ENCODE assay signal across 2 cellular contexts in the genomic region with DNA sequence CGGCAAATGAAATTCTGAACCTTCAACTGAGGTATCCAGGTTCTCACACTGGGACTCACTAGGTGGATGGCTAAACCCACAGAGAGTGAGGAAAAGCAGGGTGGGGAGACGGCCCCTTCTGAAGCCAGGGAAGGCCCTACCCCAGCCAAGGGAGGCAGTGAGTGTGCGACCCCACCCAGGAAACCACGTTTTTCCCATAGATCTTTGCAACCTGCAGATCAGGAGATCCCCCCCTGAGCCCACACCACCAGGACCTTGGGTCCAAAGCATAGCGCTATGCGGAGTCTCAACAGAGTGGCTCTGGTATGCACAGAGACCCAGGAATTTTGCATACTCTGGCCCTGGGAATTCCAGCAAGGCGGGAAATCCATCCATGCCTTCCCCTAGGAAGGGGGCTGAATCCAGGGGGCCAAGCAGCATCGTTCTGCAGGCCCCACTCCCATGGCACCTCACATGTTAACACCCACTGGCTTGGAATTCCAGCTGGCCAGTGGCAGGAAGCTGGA.
A peak's percentile ranks its signal among the peaks of the same experiment; 100 is the strongest.
TF ChIP-seq lines count a peak whose summit lies in the region.

No MANE protein-coding gene starts in this region.

TF ChIP-seq in HepG2, 621 proteins besides CTCF, POLR2A, EP300 and RAD21 (continues in another document):
- TF ChIP-seq NRL (CRISPR knock-in tag; IDR thresholded peaks at IDR 0.05; ENCODE audit: borderline replicate concordance) (no peak), ZFP90 (CRISPR knock-in tag; IDR thresholded peaks at IDR 0.05; ENCODE audit: borderline replicate concordance) (0 out of 2 replicates have a peak, but pooled peaks have one; percentile 43), NFYC (CRISPR knock-in tag; IDR thresholded peaks at IDR 0.05) (no peak), ZMAT3 (CRISPR knock-in tag; conservative IDR thresholded peaks at IDR 0.05) (no peak), POLR2G (IDR thresholded peaks at IDR 0.05; ENCODE audit: low read depth, low read length) (no peak), RORA (CRISPR knock-in tag; IDR thresholded peaks at IDR 0.05) (no peak), ZNF605 (CRISPR knock-in tag; IDR thresholded peaks at IDR 0.05) (0 out of 2 replicates have a peak, but pooled peaks have one; percentile 16)
- TF ChIP-seq, protein P1, sequence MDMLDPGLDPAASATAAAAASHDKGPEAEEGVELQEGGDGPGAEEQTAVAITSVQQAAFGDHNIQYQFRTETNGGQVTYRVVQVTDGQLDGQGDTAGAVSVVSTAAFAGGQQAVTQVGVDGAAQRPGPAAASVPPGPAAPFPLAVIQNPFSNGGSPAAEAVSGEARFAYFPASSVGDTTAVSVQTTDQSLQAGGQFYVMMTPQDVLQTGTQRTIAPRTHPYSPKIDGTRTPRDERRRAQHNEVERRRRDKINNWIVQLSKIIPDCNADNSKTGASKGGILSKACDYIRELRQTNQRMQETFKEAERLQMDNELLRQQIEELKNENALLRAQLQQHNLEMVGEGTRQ (IDR thresholded peaks at IDR 0.05; ENCODE audit: low read depth, low read length): no peak
- TF ChIP-seq, protein P1 (CRISPR knock-in tag; IDR thresholded peaks at IDR 0.05; ENCODE audit: borderline replicate concordance): no peak
- TF ChIP-seq, protein P2, sequence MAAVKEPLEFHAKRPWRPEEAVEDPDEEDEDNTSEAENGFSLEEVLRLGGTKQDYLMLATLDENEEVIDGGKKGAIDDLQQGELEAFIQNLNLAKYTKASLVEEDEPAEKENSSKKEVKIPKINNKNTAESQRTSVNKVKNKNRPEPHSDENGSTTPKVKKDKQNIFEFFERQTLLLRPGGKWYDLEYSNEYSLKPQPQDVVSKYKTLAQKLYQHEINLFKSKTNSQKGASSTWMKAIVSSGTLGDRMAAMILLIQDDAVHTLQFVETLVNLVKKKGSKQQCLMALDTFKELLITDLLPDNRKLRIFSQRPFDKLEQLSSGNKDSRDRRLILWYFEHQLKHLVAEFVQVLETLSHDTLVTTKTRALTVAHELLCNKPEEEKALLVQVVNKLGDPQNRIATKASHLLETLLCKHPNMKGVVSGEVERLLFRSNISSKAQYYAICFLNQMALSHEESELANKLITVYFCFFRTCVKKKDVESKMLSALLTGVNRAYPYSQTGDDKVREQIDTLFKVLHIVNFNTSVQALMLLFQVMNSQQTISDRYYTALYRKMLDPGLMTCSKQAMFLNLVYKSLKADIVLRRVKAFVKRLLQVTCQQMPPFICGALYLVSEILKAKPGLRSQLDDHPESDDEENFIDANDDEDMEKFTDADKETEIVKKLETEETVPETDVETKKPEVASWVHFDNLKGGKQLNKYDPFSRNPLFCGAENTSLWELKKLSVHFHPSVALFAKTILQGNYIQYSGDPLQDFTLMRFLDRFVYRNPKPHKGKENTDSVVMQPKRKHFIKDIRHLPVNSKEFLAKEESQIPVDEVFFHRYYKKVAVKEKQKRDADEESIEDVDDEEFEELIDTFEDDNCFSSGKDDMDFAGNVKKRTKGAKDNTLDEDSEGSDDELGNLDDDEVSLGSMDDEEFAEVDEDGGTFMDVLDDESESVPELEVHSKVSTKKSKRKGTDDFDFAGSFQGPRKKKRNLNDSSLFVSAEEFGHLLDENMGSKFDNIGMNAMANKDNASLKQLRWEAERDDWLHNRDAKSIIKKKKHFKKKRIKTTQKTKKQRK (IDR thresholded peaks at IDR 0.05; ENCODE audit: low read length): no peak
- TF ChIP-seq, protein P3, sequence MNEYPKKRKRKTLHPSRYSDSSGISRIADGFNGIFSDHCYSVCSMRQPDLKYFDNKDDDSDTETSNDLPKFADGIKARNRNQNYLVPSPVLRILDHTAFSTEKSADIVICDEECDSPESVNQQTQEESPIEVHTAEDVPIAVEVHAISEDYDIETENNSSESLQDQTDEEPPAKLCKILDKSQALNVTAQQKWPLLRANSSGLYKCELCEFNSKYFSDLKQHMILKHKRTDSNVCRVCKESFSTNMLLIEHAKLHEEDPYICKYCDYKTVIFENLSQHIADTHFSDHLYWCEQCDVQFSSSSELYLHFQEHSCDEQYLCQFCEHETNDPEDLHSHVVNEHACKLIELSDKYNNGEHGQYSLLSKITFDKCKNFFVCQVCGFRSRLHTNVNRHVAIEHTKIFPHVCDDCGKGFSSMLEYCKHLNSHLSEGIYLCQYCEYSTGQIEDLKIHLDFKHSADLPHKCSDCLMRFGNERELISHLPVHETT (CRISPR knock-in tag; conservative IDR thresholded peaks at IDR 0.05): no peak
- TF ChIP-seq, protein P4, sequence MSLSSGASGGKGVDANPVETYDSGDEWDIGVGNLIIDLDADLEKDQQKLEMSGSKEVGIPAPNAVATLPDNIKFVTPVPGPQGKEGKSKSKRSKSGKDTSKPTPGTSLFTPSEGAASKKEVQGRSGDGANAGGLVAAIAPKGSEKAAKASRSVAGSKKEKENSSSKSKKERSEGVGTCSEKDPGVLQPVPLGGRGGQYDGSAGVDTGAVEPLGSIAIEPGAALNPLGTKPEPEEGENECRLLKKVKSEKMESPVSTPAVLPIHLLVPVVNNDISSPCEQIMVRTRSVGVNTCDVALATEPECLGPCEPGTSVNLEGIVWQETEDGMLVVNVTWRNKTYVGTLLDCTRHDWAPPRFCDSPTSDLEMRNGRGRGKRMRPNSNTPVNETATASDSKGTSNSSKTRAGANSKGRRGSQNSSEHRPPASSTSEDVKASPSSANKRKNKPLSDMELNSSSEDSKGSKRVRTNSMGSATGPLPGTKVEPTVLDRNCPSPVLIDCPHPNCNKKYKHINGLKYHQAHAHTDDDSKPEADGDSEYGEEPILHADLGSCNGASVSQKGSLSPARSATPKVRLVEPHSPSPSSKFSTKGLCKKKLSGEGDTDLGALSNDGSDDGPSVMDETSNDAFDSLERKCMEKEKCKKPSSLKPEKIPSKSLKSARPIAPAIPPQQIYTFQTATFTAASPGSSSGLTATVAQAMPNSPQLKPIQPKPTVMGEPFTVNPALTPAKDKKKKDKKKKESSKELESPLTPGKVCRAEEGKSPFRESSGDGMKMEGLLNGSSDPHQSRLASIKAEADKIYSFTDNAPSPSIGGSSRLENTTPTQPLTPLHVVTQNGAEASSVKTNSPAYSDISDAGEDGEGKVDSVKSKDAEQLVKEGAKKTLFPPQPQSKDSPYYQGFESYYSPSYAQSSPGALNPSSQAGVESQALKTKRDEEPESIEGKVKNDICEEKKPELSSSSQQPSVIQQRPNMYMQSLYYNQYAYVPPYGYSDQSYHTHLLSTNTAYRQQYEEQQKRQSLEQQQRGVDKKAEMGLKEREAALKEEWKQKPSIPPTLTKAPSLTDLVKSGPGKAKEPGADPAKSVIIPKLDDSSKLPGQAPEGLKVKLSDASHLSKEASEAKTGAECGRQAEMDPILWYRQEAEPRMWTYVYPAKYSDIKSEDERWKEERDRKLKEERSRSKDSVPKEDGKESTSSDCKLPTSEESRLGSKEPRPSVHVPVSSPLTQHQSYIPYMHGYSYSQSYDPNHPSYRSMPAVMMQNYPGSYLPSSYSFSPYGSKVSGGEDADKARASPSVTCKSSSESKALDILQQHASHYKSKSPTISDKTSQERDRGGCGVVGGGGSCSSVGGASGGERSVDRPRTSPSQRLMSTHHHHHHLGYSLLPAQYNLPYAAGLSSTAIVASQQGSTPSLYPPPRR (CRISPR knock-in tag; IDR thresholded peaks at IDR 0.05; ENCODE audit: borderline replicate concordance): no peak

TF ChIP-seq in IMR-90, 13 proteins besides CTCF, POLR2A, EP300 and RAD21:
- TF ChIP-seq SMC3 (IDR thresholded peaks at IDR 0.05; ENCODE audit: low read depth, low read length) (no peak), MXI1 (IDR thresholded peaks at IDR 0.05; ENCODE audit: borderline replicate concordance, low read depth, low read length) (no peak), BHLHE40 (IDR thresholded peaks at IDR 0.05; ENCODE audit: low read depth, low read length) (no peak), FOS (IDR thresholded peaks at IDR 0.05; ENCODE audit: low read depth, low read length) (no peak), MAZ (IDR thresholded peaks at IDR 0.05; ENCODE audit: borderline replicate concordance, low read depth, low read length) (no peak), MAFK (IDR thresholded peaks at IDR 0.05; ENCODE audit: low read depth, low read length) (no peak), CHD1 (IDR thresholded peaks at IDR 0.05; ENCODE audit: low read depth, low read length) (no peak), RFX5 (IDR thresholded peaks at IDR 0.05; ENCODE audit: low read depth, low read length) (no peak), CEBPB (IDR thresholded peaks at IDR 0.05; ENCODE audit: low read depth, low read length) (no peak)
- TF ChIP-seq, protein P1 (IDR thresholded peaks at IDR 0.05; ENCODE audit: low read depth, low read length): no peak
